ENCODE assay signal across 12 cellular contexts in genomic region chr19:58515259-58515658, GRCh38. TPM values are rescaled to one million over a fixed set of nuclear protein-coding genes. Genes with fewer than 3 reads are reported as not detected.
DNase-seq lines count a peak whose midpoint lies in the region; ATAC-seq and TF ChIP-seq lines count a peak whose summit lies in the region.
"Had no signal": no experiment of that assay in that cellular context is flagged by ENCODE, and none has a peak within 500 bp of the region (broad histone marks: within the 10 kb centered on the region; RNA-seq: fewer than 3 reads in every experiment).

No MANE protein-coding gene starts in this region.

- peaks cover 39% of the 10 kb centered on the region for H3K4me1 Mint-ChIP-seq in Calu3 (ENCODE audit: low read depth, unreplicated experiment)
- peaks cover 25% of the 10 kb centered on the region for H3K4me1 Mint-ChIP-seq in activated naive CD8-positive, alpha-beta T cell treated with anti-CD3 and anti-CD28 coated beads for 36 hours
- H3K4me1 Mint-ChIP-seq in natural killer cell treated with Interleukin-12 subunit alpha and Interleukin-12 subunit beta and Interleukin-15 and Interleukin-18, amount 100 ng/mL, for 72 hours (ENCODE audit: low read depth in 2 of 2) = peaks cover 34 to 39% of the 10 kb centered on the region in 2 donors

- DNase-seq in Calu3 (no peak), NCI-H226 (no peak), SKM-1 (lab: John Stamatoyannopoulos, UW; ENCODE audit: unreplicated experiment) (no peak)
- no peak for DNase-seq in activated naive CD8-positive, alpha-beta T cell treated with anti-CD3 and anti-CD28 coated beads for 36 hours
- no peak for DNase-seq in natural killer cell treated with Interleukin-12 subunit alpha and Interleukin-12 subunit beta and Interleukin-15 and Interleukin-18, amount 100 ng/mL, for 72 hours (ENCODE audit: low spot score)
- no peak for DNase-seq in activated CD4-positive, CD25-positive, alpha-beta regulatory T cell treated with anti-CD3 and anti-CD28 coated beads, Interleukin-2, amount 50 U/mL, for 72 hours
- DNase-seq: cerebellar nuclear complex, GOT3, NCI-H1930, sigmoid colon, T-helper 9 cell had no signal

- ATAC-seq in natural killer cell treated with Interleukin-12 subunit alpha and Interleukin-12 subunit beta and Interleukin-15 and Interleukin-18, amount 100 ng/mL, for 72 hours = no peak

- H3K27me3 ChIP-seq in KMS-11 (ENCODE audit: insufficient read depth, low read depth) = no peaks in the 10 kb centered on the region
- H3K27me3 ChIP-seq: sigmoid colon had no signal

- intact Hi-C loops in Calu3 (cut with micrococcal nuclease; ENCODE audit: unreplicated experiment) = no loop called here

- no peak overlapping the region for H3K4me3 ChIP-seq in KMS-11 (IDR thresholded peaks at IDR 0.05; ENCODE audit: insufficient read depth, low read depth, low read length)

- H3K4me3 Mint-ChIP-seq in Calu3 (ENCODE audit: low read depth, unreplicated experiment) = peak overlapping the region; percentile 16
- peak overlapping the region; percentile 90 for H3K4me3 Mint-ChIP-seq in activated naive CD8-positive, alpha-beta T cell treated with anti-CD3 and anti-CD28 coated beads for 36 hours
- H3K4me3 Mint-ChIP-seq in natural killer cell treated with Interleukin-12 subunit alpha and Interleukin-12 subunit beta and Interleukin-15 and Interleukin-18, amount 100 ng/mL, for 72 hours = peak overlapping the region; percentile 75

- no peak overlapping the region for H3K27ac Mint-ChIP-seq in Calu3 (ENCODE audit: unreplicated experiment)
- H3K27ac Mint-ChIP-seq in activated naive CD8-positive, alpha-beta T cell treated with anti-CD3 and anti-CD28 coated beads for 36 hours = peak overlapping the region; percentile 64
- H3K27ac Mint-ChIP-seq in natural killer cell treated with Interleukin-12 subunit alpha and Interleukin-12 subunit beta and Interleukin-15 and Interleukin-18, amount 100 ng/mL, for 72 hours = peak overlapping the region; percentile 40 to 49

- H3K36me3 ChIP-seq in KMS-11 (ENCODE audit: insufficient read depth) = no peaks in the 10 kb centered on the region

- CTCF ChIA-PET in Calu3 (lab: Charles Lee) = no interaction called here

- peaks cover 25% of the 10 kb centered on the region for H3K79me2 ChIP-seq in KMS-11 (ENCODE audit: insufficient read depth, low read depth)

- no peaks in the 10 kb centered on the region for H4K20me1 ChIP-seq in KMS-11 (ENCODE audit: insufficient read depth)

- no peaks in the 10 kb centered on the region for H3K27me3 Mint-ChIP-seq in Calu3 (ENCODE audit: unreplicated experiment)
- H3K27me3 Mint-ChIP-seq in activated naive CD8-positive, alpha-beta T cell treated with anti-CD3 and anti-CD28 coated beads for 36 hours = no peaks in the 10 kb centered on the region
- H3K27me3 Mint-ChIP-seq in natural killer cell treated with Interleukin-12 subunit alpha and Interleukin-12 subunit beta and Interleukin-15 and Interleukin-18, amount 100 ng/mL, for 72 hours = no peaks in the 10 kb centered on the region

- TF ChIP-seq CTCF in Calu3 (IDR thresholded peaks at IDR 0.05; ENCODE audit: unreplicated experiment) (no peak), KMS-11 (conservative IDR thresholded peaks at IDR 0.05; ENCODE audit: low read depth, low read length) (no peak)

- no peak overlapping the region for H2AFZ ChIP-seq in KMS-11 (ENCODE audit: low read depth)

- H3K36me3 Mint-ChIP-seq in Calu3 (ENCODE audit: insufficient read depth, unreplicated experiment) = peaks cover 84% of the 10 kb centered on the region
- H3K36me3 Mint-ChIP-seq in activated naive CD8-positive, alpha-beta T cell treated with anti-CD3 and anti-CD28 coated beads for 36 hours = peaks cover 26% of the 10 kb centered on the region
- H3K36me3 Mint-ChIP-seq in natural killer cell treated with Interleukin-12 subunit alpha and Interleukin-12 subunit beta and Interleukin-15 and Interleukin-18, amount 100 ng/mL, for 72 hours = no peaks in the 10 kb centered on the region

- BruUV-seq in Calu3 (replicated peaks; lab: Mats Ljungman, UMichigan) = no TSS peak

- no peak overlapping the region for H3K9ac ChIP-seq in KMS-11

- peaks cover 26% of the 10 kb centered on the region for H3K4me1 ChIP-seq in KMS-11 (ENCODE audit: low read depth, poor library complexity, severe bottlenecking)

- H3K27ac ChIP-seq in KMS-11 = no peak overlapping the region

- H3K4me2 ChIP-seq in KMS-11 = peak overlapping the region; percentile 94; the same call in 1 of the 2 replicates

- H3K9me3 Mint-ChIP-seq in Calu3 (ENCODE audit: low read depth, unreplicated experiment) = no peaks in the 10 kb centered on the region
- H3K9me3 Mint-ChIP-seq in activated naive CD8-positive, alpha-beta T cell treated with anti-CD3 and anti-CD28 coated beads for 36 hours = no peaks in the 10 kb centered on the region
- no peaks in the 10 kb centered on the region for H3K9me3 Mint-ChIP-seq in natural killer cell treated with Interleukin-12 subunit alpha and Interleukin-12 subunit beta and Interleukin-15 and Interleukin-18, amount 100 ng/mL, for 72 hours

RNA-seq across cellular contexts. Expression of gene SLC27A5, which starts 3.5 kb away (rescaled TPM):
- 3.7 and 5.8 TPM in 2 replicates for total RNA-seq in Calu3 (2022)
- total RNA-seq in activated naive CD8-positive, alpha-beta T cell treated with anti-CD3 and anti-CD28 coated beads for 36 hours = 10 to 100 TPM; 23.4 to 28.0 TPM
- total RNA-seq in natural killer cell treated with Interleukin-12 subunit alpha and Interleukin-12 subunit beta and Interleukin-15 and Interleukin-18, amount 100 ng/mL, for 72 hours = 10 to 100 TPM; 15.1 to 29.1 TPM

RNA-seq across cellular contexts. Expression of gene ZBTB45, which starts 4.4 kb away (rescaled TPM):
- 17.7 and 19.6 TPM in 2 replicates for total RNA-seq in Calu3 (2022)
- 10 to 100 TPM; 11.1 to 11.8 TPM for total RNA-seq in activated naive CD8-positive, alpha-beta T cell treated with anti-CD3 and anti-CD28 coated beads for 36 hours
- 10 to 100 TPM; 18.0 to 25.9 TPM for total RNA-seq in natural killer cell treated with Interleukin-12 subunit alpha and Interleukin-12 subunit beta and Interleukin-15 and Interleukin-18, amount 100 ng/mL, for 72 hours

RNA-seq across cellular contexts. Expression of gene TRIM28, which starts 28.6 kb away (rescaled TPM):
- 558 and 582 TPM in 2 replicates for total RNA-seq in Calu3 (2022)
- 100 to 1,000 TPM; 671 to 701 TPM for total RNA-seq in activated naive CD8-positive, alpha-beta T cell treated with anti-CD3 and anti-CD28 coated beads for 36 hours
- total RNA-seq in natural killer cell treated with Interleukin-12 subunit alpha and Interleukin-12 subunit beta and Interleukin-15 and Interleukin-18, amount 100 ng/mL, for 72 hours = 100 to 1,000 TPM; 424 to 774 TPM

RNA-seq across cellular contexts. Expression of gene ZNF446, which starts 39.1 kb away (rescaled TPM):
- 12.7 and 13.9 TPM in 2 replicates for total RNA-seq in Calu3 (2022)
- total RNA-seq in activated naive CD8-positive, alpha-beta T cell treated with anti-CD3 and anti-CD28 coated beads for 36 hours = 1 to 10 TPM; 4.2 to 5.3 TPM
- 1 to 10 TPM; 3.9 to 5.8 TPM for total RNA-seq in natural killer cell treated with Interleukin-12 subunit alpha and Interleukin-12 subunit beta and Interleukin-15 and Interleukin-18, amount 100 ng/mL, for 72 hours

RNA-seq across cellular contexts. Expression of gene CHMP2A, which starts 39.6 kb away (rescaled TPM):
- 168 TPM in 2 replicates for total RNA-seq in Calu3 (2022)
- total RNA-seq in activated naive CD8-positive, alpha-beta T cell treated with anti-CD3 and anti-CD28 coated beads for 36 hours = 10 to 100 TPM; 76.9 to 79.2 TPM
- total RNA-seq in natural killer cell treated with Interleukin-12 subunit alpha and Interleukin-12 subunit beta and Interleukin-15 and Interleukin-18, amount 100 ng/mL, for 72 hours = 10 to 100 TPM; 60.2 to 99.9 TPM

Comparison
In these comparisons a context has a peak if more than half of its experiments do, and no peak if none do; other contexts are left out.
1. H3K4me3 Mint-ChIP-seq: peak in every context shown above with its lines; median percentile 90 in activated naive CD8-positive, alpha-beta T cell treated with anti-CD3 and anti-CD28 coated beads for 36 hours; 75 in natural killer cell treated with Interleukin-12 subunit alpha and Interleukin-12 subunit beta and Interleukin-15 and Interleukin-18, amount 100 ng/mL, for 72 hours; 16 in Calu3.